8 cellular contexts compared by ENCODE assay signal in the genomic region with DNA sequence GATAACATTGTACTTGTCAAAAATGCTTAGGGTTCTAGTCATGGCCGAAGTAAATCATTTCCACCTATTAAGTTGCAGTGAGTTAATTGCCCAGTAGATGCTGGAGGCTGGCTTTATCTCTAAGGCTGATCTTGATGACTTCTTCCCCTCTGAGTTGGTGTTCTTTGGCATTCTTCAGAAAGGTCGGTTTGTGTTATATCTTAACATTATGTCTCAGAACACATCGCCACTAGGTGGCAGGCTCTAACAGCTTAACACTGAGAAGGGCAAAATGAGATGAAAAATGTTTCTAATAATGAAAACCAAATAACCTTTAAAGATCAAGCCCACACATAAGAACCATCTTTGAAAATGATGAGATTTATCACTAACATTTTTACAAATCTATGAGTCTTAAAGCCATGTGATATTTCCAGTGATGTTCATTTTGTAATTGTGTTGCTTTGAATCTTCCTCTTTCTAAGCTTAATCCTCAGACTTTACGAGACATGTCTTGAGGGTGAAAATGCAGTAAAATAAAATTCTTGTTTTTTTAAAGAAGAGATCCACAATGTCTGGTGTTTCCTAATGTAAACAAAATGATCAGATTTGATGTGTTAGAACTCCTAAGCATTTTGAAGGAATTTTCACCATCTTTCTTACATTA. TPM values are rescaled to one million over a fixed set of nuclear protein-coding genes. Genes with fewer than 3 reads are reported as not detected.
DNase-seq lines count a peak whose midpoint lies in the region; ATAC-seq, FAIRE-seq and TF ChIP-seq lines count a peak whose summit lies in the region.

No MANE protein-coding gene starts in this region.

- peaks cover 9% of the 10 kb centered on the region for H3F3A ChIP-seq in PC-9 (ENCODE audit: insufficient read depth, low read depth)

- H2AFZ ChIP-seq in PC-9 (no peak overlapping the region), osteoblast (ENCODE audit: low read length) (no peak overlapping the region)

- POLR2A ChIA-PET in PC-9 (lab: Charles Lee; ENCODE audit: unreplicated experiment) = no interaction called here

- no peak for ATAC-seq in GM19328 (IDR thresholded peaks at IDR 0.05; ENCODE audit: unreplicated experiment)

- H3K27ac ChIP-seq in PC-9 (no peak overlapping the region), osteoblast (ENCODE audit: low read depth, low read length) (no peak overlapping the region)

- H3K4me3 Mint-ChIP-seq in activated T-cell treated with anti-CD3 and anti-CD28 coated beads, Interleukin-2, amount 50 U/mL, for 24 hours = no peak overlapping the region

- H3K79me2 ChIP-seq in PC-9 (ENCODE audit: low read depth) (no peaks in the 10 kb centered on the region), osteoblast (ENCODE audit: insufficient read depth, low read length) (no peaks in the 10 kb centered on the region)

- H3K27ac Mint-ChIP-seq in activated T-cell treated with anti-CD3 and anti-CD28 coated beads, Interleukin-2, amount 50 U/mL, for 24 hours = no peak overlapping the region

- CTCF ChIA-PET in PC-9 (lab: Charles Lee) = interaction anchor here (0.6 kb wide), 1 partner anchor 116 kb away, joined by 3 read pairs; no protein-coding TSS in a partner anchor

- no peaks in the 10 kb centered on the region for H3K27me3 Mint-ChIP-seq in activated T-cell treated with anti-CD3 and anti-CD28 coated beads, Interleukin-2, amount 50 U/mL, for 24 hours

- H3K4me3 ChIP-seq in PC-9 (no peak overlapping the region), fibroblast of the aortic adventitia (ENCODE audit: low read depth, low read length) (no peak overlapping the region), osteoblast (ENCODE audit: insufficient read depth, low read length) (no peak overlapping the region)

- H3K9me2 ChIP-seq in PC-9 (ENCODE audit: insufficient read depth) = no peaks in the 10 kb centered on the region

- no peak overlapping the region for H3K4me2 ChIP-seq in PC-9
- H3K4me2 ChIP-seq in osteoblast (ENCODE audit: insufficient read depth, low read length) = no peak overlapping the region

- H3K36me3 Mint-ChIP-seq in activated T-cell treated with anti-CD3 and anti-CD28 coated beads, Interleukin-2, amount 50 U/mL, for 24 hours (ENCODE audit: low read depth) = peaks cover 87% of the 10 kb centered on the region

- no peak for FAIRE-seq in urothelium cell line (lab: Jason Lieb, UNC)

- H3K36me3 ChIP-seq in PC-9 (ENCODE audit: low read depth) (peaks cover 28% of the 10 kb centered on the region), osteoblast (ENCODE audit: insufficient read depth, low read length) (peaks cover 35% of the 10 kb centered on the region)

- peak; percentile 89 for TF ChIP-seq CTCF in PC-9 (conservative IDR thresholded peaks at IDR 0.05)
- TF ChIP-seq CTCF in fibroblast of the aortic adventitia (IDR thresholded peaks at IDR 0.05; ENCODE audit: insufficient read depth, low read length) = peak; percentile 71
- TF ChIP-seq CTCF in osteoblast (IDR thresholded peaks at IDR 0.05; ENCODE audit: extremely low read depth, low read depth, low read length) = peak; percentile 81

- no peaks in the 10 kb centered on the region for H3K9me3 Mint-ChIP-seq in activated T-cell treated with anti-CD3 and anti-CD28 coated beads, Interleukin-2, amount 50 U/mL, for 24 hours

- intact Hi-C loops in PC-9 (cut with micrococcal nuclease; ENCODE audit: unreplicated experiment) = loop anchor here (1.0 kb wide), 1 partner anchor 1008 kb away; no protein-coding TSS in a partner anchor

- H3K9me3 ChIP-seq in PC-9 (ENCODE audit: insufficient read depth, low read depth) (no peaks in the 10 kb centered on the region), osteoblast (ENCODE audit: low read depth, low read length) (no peaks in the 10 kb centered on the region)

- DNase-seq in Daoy (ENCODE audit: low read depth) (peak; percentile 54), HS-27A (ENCODE audit: low read depth) (peak; percentile 35), PC-9 (peak; percentile 22 to 56), fibroblast of the aortic adventitia (ENCODE audit: low read depth) (peak; percentile 72), osteoblast (ENCODE audit: insufficient read length, low spot score, missing footprints) (no peak), urothelium cell line (ENCODE audit: low spot score) (peak; percentile 31)
- DNase-seq in activated T-cell treated with anti-CD3 and anti-CD28 coated beads, Interleukin-2, amount 50 U/mL, for 24 hours = peak; percentile 56

- no peaks in the 10 kb centered on the region for H3K27me3 ChIP-seq in PC-9 (ENCODE audit: insufficient read depth, low read depth)
- no peaks in the 10 kb centered on the region for H3K27me3 ChIP-seq in osteoblast (ENCODE audit: insufficient read depth, low read length)

- H3K4me1 Mint-ChIP-seq in activated T-cell treated with anti-CD3 and anti-CD28 coated beads, Interleukin-2, amount 50 U/mL, for 24 hours (ENCODE audit: low read depth) = peaks cover 3% of the 10 kb centered on the region

- no TSS peak for BruUV-seq in PC-9 (replicated peaks; lab: Mats Ljungman, UMichigan)

- H4K20me1 ChIP-seq in PC-9 (ENCODE audit: insufficient read depth) = peaks cover 21% of the 10 kb centered on the region
- H4K20me1 ChIP-seq in osteoblast (ENCODE audit: insufficient read depth, low read length) = no peaks in the 10 kb centered on the region

- H3K4me1 ChIP-seq in PC-9 (replicated peaks; ENCODE audit: insufficient read depth) = no peaks in the 10 kb centered on the region
- peaks cover 10% of the 10 kb centered on the region for H3K4me1 ChIP-seq in osteoblast (ENCODE audit: insufficient read depth, low read length)

RNA-seq across cellular contexts. Expression of gene SUDS3, which starts 28.6 kb away (rescaled TPM):
- total RNA-seq in Daoy (2014; rRNA removed; shearing (Covaris generic)) = 38.0 and 60.2 TPM in 2 replicates
- total RNA-seq in PC-9 (2021) = 50.7 and 64.8 TPM in 2 replicates
- 29.0 and 36.4 TPM in 2 replicates for total RNA-seq in fibroblast of the aortic adventitia (ENCODE audit: low replicate concordance)
- 25.9 and 29.7 TPM in 2 replicates for total RNA-seq in osteoblast

RNA-seq across cellular contexts. Expression of gene TAOK3, which starts 32.3 kb away (rescaled TPM):
- total RNA-seq in Daoy (2014; rRNA removed; shearing (Covaris generic)) = 12.9 and 15.3 TPM in 2 replicates
- 55.8 and 60.5 TPM in 2 replicates for total RNA-seq in PC-9 (2021)
- 27.8 and 61.2 TPM in 2 replicates for total RNA-seq in fibroblast of the aortic adventitia (ENCODE audit: low replicate concordance)
- total RNA-seq in osteoblast = 27.9 and 34.8 TPM in 2 replicates
